In genomic region chr22:49396817-49397216, GRCh38 we compare ENCODE assay signal across 28 cellular contexts.
"Had no signal": no experiment of that assay in that cellular context is flagged by ENCODE, and none has a peak within 500 bp of the region (broad histone marks: within the 10 kb centered on the region; RNA-seq: fewer than 3 reads in every experiment).

No MANE protein-coding gene starts in this region.

- ATAC-seq: activated CD4-positive, CD25-positive, alpha-beta regulatory T cell treated with anti-CD3 and anti-CD28 coated beads, Interleukin-2, amount 50 U/mL, for 24 hours; activated T-cell treated with anti-CD3 and anti-CD28 coated beads, Interleukin-2, amount 50 U/mL, for 72 hours; heart right ventricle; left lobe of liver; naive thymus-derived CD4-positive, alpha-beta T cell; pancreas; upper lobe of right lung had no signal

- H3K4me3 ChIP-seq: esophagus squamous epithelium, heart right ventricle, lung, pancreas, prostate gland, SK-N-MC, spleen, suprapubic skin, tibial artery, upper lobe of right lung had no signal

- DNase-seq: activated CD4-positive, alpha-beta memory T cell treated with anti-CD3 and anti-CD28 coated beads for 36 hours; activated CD4-positive, alpha-beta T cell treated with anti-CD3 and anti-CD28 coated beads, Interleukin-2, amount 10 ng/mL, durations not matched to agents 24 days and 14 days; activated naive CD4-positive, alpha-beta T cell; activated T-cell treated with anti-CD3 and anti-CD28 coated beads for 4 hours; activated T-cell treated with anti-CD3 and anti-CD28 coated beads, Interleukin-2, amount 50 U/mL, for 72 hours; anterior cingulate cortex; central memory CD4-positive, alpha-beta T cell; dermis blood vessel endothelial cell; effector CD4-positive, alpha-beta T cell; esophagus squamous epithelium; foreskin melanocyte; heart right ventricle; kidney glomerular epithelial cell; naive thymus-derived CD4-positive, alpha-beta T cell; pancreas; retina; spleen; stimulated activated naive CD4-positive, alpha-beta T cell; tibial artery; upper lobe of right lung; WERI-Rb-1 had no signal

- H3K4me1 ChIP-seq: esophagus squamous epithelium, heart right ventricle, pancreas, prostate gland, spleen, suprapubic skin, tibial artery, upper lobe of right lung had no signal

- H3K36me3 ChIP-seq: esophagus squamous epithelium, heart right ventricle, pancreas, prostate gland, spleen, suprapubic skin, tibial artery, upper lobe of right lung, WERI-Rb-1 had no signal

- H3K27ac ChIP-seq: epithelial cell of prostate, esophagus squamous epithelium, heart right ventricle, pancreas, prostate gland, SK-N-MC, spleen, suprapubic skin, tibial artery, upper lobe of right lung, WERI-Rb-1 had no signal

- H3K27me3 ChIP-seq: pancreas, tibial artery had no signal
